In the genomic region with DNA sequence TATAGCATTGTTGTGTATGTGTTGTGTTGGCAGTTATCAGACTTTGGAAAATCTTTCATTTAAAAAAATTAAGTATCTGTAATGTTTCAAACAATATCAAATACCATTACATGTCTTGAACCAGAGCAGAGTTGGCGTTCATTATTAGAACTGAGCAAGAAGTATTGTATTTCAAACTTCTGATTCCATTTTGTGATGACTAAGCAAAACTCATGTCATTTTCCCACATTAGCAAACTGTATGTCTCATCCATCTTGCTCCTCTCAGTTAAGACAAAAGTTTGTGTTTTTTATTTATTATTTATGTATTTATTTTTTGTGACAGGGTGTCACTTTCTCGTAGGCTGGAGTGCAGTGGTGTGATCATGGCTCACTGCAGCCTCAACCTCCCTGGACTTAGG, we compare ENCODE assay signal across 35 cellular contexts. TPM values are rescaled to one million over a fixed set of nuclear protein-coding genes. Genes with fewer than 3 reads are reported as not detected.
"Had no signal": no experiment of that assay in that cellular context is flagged by ENCODE, and none has a peak within 500 bp of the region (broad histone marks: within the 10 kb centered on the region; RNA-seq: fewer than 3 reads in every experiment).

No MANE protein-coding gene starts in this region.

- H3K4me3 ChIP-seq: adrenal gland, body of pancreas, breast epithelium had no signal

- H3K9me3 Mint-ChIP-seq: activated B cell treated with CpG ODN at 0.5 μM for 24 hours; activated CD4-positive, alpha-beta T cell treated with anti-CD3 and anti-CD28 coated beads, Interleukin-2, amount 10 ng/mL, durations not matched to agents 24 days and 14 days; activated CD8-positive, alpha-beta T cell treated with anti-CD3 and anti-CD28 coated beads for 36 hours; activated naive CD4-positive, alpha-beta T cell treated with anti-CD3 and anti-CD28 coated beads for 36 hours; activated T-cell treated with anti-CD3 and anti-CD28 coated beads, Interleukin-2, amount 50 U/mL, for 4 hours; activated T-helper 1 cell treated with anti-CD3 and anti-CD28 coated beads, Interleukin-12 subunit alpha, Interleukin-12 subunit beta, Interleukin-2, Interleukin-4 antibody, amounts not matched to agents 30 ng/mL and 10 ng/mL and 1 ng/mL, durations not matched to agents 14 hours and 24 hours and 36 hours; T-helper 1 cell treated with Interleukin-12 subunit alpha and Interleukin-12 subunit beta and Interleukin-4 antibody, amounts not matched to agents 30 μg/mL and 1 μg/mL, for 36 hours; T-helper 2 cell treated with Interferon-gamma antibody and Interleukin-4, amounts not matched to agents 5 μg/mL and 100 μg/mL, for 36 hours had no signal

- ATAC-seq: activated CD8-positive, alpha-beta T cell treated with anti-CD3 and anti-CD28 coated beads for 36 hours; activated naive CD4-positive, alpha-beta T cell treated with anti-CD3 and anti-CD28 coated beads, Interleukin-2, amount 50 U/mL, for 72 hours; activated T-cell treated with anti-CD3 and anti-CD28 coated beads, Interleukin-2, amount 50 U/mL, for 4 hours; activated T-cell treated with anti-CD3 and anti-CD28 coated beads, Interleukin-2, amount 50 U/mL, for 72 hours; activated T-helper 17 cell treated with anti-CD3 and anti-CD28 coated beads, Interleukin-2, amount 50 U/mL, for 72 hours; body of pancreas had no signal

- H3K36me3 Mint-ChIP-seq: activated CD4-positive, alpha-beta memory T cell treated with anti-CD3 and anti-CD28 coated beads for 36 hours; activated naive CD8-positive, alpha-beta T cell treated with anti-CD3 and anti-CD28 coated beads for 36 hours had no signal

- H3K27ac Mint-ChIP-seq: activated B cell treated with CpG ODN at 0.5 μM for 24 hours; activated CD4-positive, alpha-beta memory T cell treated with anti-CD3 and anti-CD28 coated beads for 36 hours; activated CD4-positive, alpha-beta T cell treated with anti-CD3 and anti-CD28 coated beads, Interleukin-2, amount 10 ng/mL, durations not matched to agents 24 days and 14 days; activated CD8-positive, alpha-beta T cell treated with anti-CD3 and anti-CD28 coated beads for 36 hours; activated naive CD4-positive, alpha-beta T cell treated with anti-CD3 and anti-CD28 coated beads for 36 hours; activated naive CD4-positive, alpha-beta T cell treated with anti-CD3 and anti-CD28 coated beads, Interleukin-2, amount 50 U/mL, for 72 hours; activated naive CD8-positive, alpha-beta T cell treated with anti-CD3 and anti-CD28 coated beads for 36 hours; activated T-cell treated with anti-CD3 and anti-CD28 coated beads, Interleukin-2, amount 50 U/mL, for 72 hours; activated T-helper 1 cell treated with anti-CD3 and anti-CD28 coated beads, Interleukin-12 subunit alpha, Interleukin-12 subunit beta, Interleukin-2, Interleukin-4 antibody, amounts not matched to agents 30 ng/mL and 10 ng/mL and 1 ng/mL, durations not matched to agents 14 hours and 24 hours and 36 hours; activated T-helper 17 cell treated with anti-CD3 and anti-CD28 coated beads, Interleukin-2, amount 50 U/mL, for 72 hours; T-helper 1 cell treated with Interleukin-12 subunit alpha and Interleukin-12 subunit beta and Interleukin-4 antibody, amounts not matched to agents 30 μg/mL and 1 μg/mL, for 36 hours; T-helper 2 cell treated with Interferon-gamma antibody and Interleukin-4, amounts not matched to agents 5 μg/mL and 100 μg/mL, for 36 hours had no signal

- H3K36me3 ChIP-seq: adrenal gland, brain microvascular endothelial cell, breast epithelium had no signal

- H3K4me1 ChIP-seq: adrenal gland, breast epithelium had no signal

- H3K9me3 ChIP-seq: adrenal gland, body of pancreas, breast epithelium had no signal

- H3K4me3 Mint-ChIP-seq: activated B cell treated with CpG ODN at 0.5 μM for 24 hours; activated CD4-positive, alpha-beta memory T cell treated with anti-CD3 and anti-CD28 coated beads for 36 hours; activated CD4-positive, alpha-beta T cell treated with anti-CD3 and anti-CD28 coated beads, Interleukin-2, amount 10 ng/mL, durations not matched to agents 24 days and 14 days; activated CD8-positive, alpha-beta T cell treated with anti-CD3 and anti-CD28 coated beads for 36 hours; activated naive CD4-positive, alpha-beta T cell treated with anti-CD3 and anti-CD28 coated beads for 36 hours; activated naive CD8-positive, alpha-beta T cell treated with anti-CD3 and anti-CD28 coated beads for 36 hours; activated T-cell treated with anti-CD3 and anti-CD28 coated beads, Interleukin-2, amount 50 U/mL, for 4 hours; activated T-cell treated with anti-CD3 and anti-CD28 coated beads, Interleukin-2, amount 50 U/mL, for 72 hours; activated T-helper 1 cell treated with anti-CD3 and anti-CD28 coated beads, Interleukin-12 subunit alpha, Interleukin-12 subunit beta, Interleukin-2, Interleukin-4 antibody, amounts not matched to agents 30 ng/mL and 10 ng/mL and 1 ng/mL, durations not matched to agents 14 hours and 24 hours and 36 hours; activated T-helper 17 cell treated with anti-CD3 and anti-CD28 coated beads, Interleukin-2, amount 50 U/mL, for 72 hours; T-helper 1 cell treated with Interleukin-12 subunit alpha and Interleukin-12 subunit beta and Interleukin-4 antibody, amounts not matched to agents 30 μg/mL and 1 μg/mL, for 36 hours; T-helper 2 cell treated with Interferon-gamma antibody and Interleukin-4, amounts not matched to agents 5 μg/mL and 100 μg/mL, for 36 hours had no signal

- H3K4me1 Mint-ChIP-seq: activated B cell treated with CpG ODN at 0.5 μM for 24 hours; activated CD4-positive, alpha-beta T cell treated with anti-CD3 and anti-CD28 coated beads, Interleukin-2, amount 10 ng/mL, durations not matched to agents 24 days and 14 days; activated naive CD8-positive, alpha-beta T cell treated with anti-CD3 and anti-CD28 coated beads for 36 hours; activated T-helper 17 cell treated with anti-CD3 and anti-CD28 coated beads, Interleukin-2, amount 50 U/mL, for 72 hours had no signal

- FAIRE-seq: TTC549 had no signal

- DNase-seq: activated B cell treated with CpG ODN at 0.5 μM for 24 hours; activated CD4-positive, alpha-beta memory T cell treated with anti-CD3 and anti-CD28 coated beads for 36 hours; activated CD4-positive, alpha-beta T cell treated with anti-CD3 and anti-CD28 coated beads for 4 hours; activated CD4-positive, alpha-beta T cell treated with anti-CD3 and anti-CD28 coated beads, Interleukin-2, amount 10 ng/mL, durations not matched to agents 24 days and 14 days; activated CD4-positive, alpha-beta T cell treated with anti-CD3 and anti-CD28 coated beads, Interleukin-2, amount 50 U/mL, for 1 hour; activated CD4-positive, alpha-beta T cell treated with anti-CD3 and anti-CD28 coated beads, Interleukin-2, amount 50 U/mL, for 4 hours; activated CD4-positive, CD25-positive, alpha-beta regulatory T cell treated with anti-CD3 and anti-CD28 coated beads, Interleukin-2, amount 50 U/mL, for 72 hours; activated CD8-positive, alpha-beta memory T cell treated with anti-CD3 and anti-CD28 coated beads, Interleukin-2, amount 50 U/mL, for 4 hours; activated CD8-positive, alpha-beta T cell treated with anti-CD3 and anti-CD28 coated beads for 36 hours; activated effector memory CD4-positive, alpha-beta T cell treated with anti-CD3 and anti-CD28 coated beads, Interleukin-2, amount 50 U/mL, for 16 hours; activated gamma-delta T cell treated with Interleukin-2 at 50 U/mL for 16 hours; activated naive CD4-positive, alpha-beta T cell; activated naive CD4-positive, alpha-beta T cell treated with anti-CD3 and anti-CD28 coated beads for 36 hours; activated naive CD4-positive, alpha-beta T cell treated with anti-CD3 and anti-CD28 coated beads, Interleukin-2, amount 50 U/mL, for 16 hours; activated naive CD8-positive, alpha-beta T cell treated with anti-CD3 and anti-CD28 coated beads for 36 hours; activated T-cell treated with anti-CD3 and anti-CD28 coated beads for 4 hours; activated T-cell treated with anti-CD3 and anti-CD28 coated beads, Interleukin-2, amount 50 U/mL, for 1 hour; activated T-cell treated with anti-CD3 and anti-CD28 coated beads, Interleukin-2, amount 50 U/mL, for 4 hours; activated T-cell treated with anti-CD3 and anti-CD28 coated beads, Interleukin-2, amount 50 U/mL, for 72 hours; adrenal gland; aorta; body of pancreas; brain microvascular endothelial cell; central memory CD4-positive, alpha-beta T cell; T-helper 2 cell; T-helper 9 cell had no signal

- H3K27ac ChIP-seq: adrenal gland, brain microvascular endothelial cell, breast epithelium, VCaP had no signal

- H3K27me3 ChIP-seq: body of pancreas, breast epithelium had no signal

RNA-seq across cellular contexts. Expression of a gene that starts 4.6 kb away (rescaled TPM):
- total RNA-seq: activated B cell treated with CpG ODN at 0.5 μM for 24 hours; activated CD4-positive, alpha-beta memory T cell treated with anti-CD3 and anti-CD28 coated beads for 36 hours; activated CD4-positive, alpha-beta T cell treated with anti-CD3 and anti-CD28 coated beads, Interleukin-2, amount 10 ng/mL, durations not matched to agents 24 days and 14 days; activated CD8-positive, alpha-beta memory T cell treated with anti-CD3 and anti-CD28 coated beads for 36 hours; activated CD8-positive, alpha-beta T cell treated with anti-CD3 and anti-CD28 coated beads for 36 hours; activated naive CD4-positive, alpha-beta T cell treated with anti-CD3 and anti-CD28 coated beads for 36 hours; activated naive CD4-positive, alpha-beta T cell treated with anti-CD3 and anti-CD28 coated beads, Interleukin-2, amount 50 U/mL, for 72 hours; activated naive CD8-positive, alpha-beta T cell treated with anti-CD3 and anti-CD28 coated beads for 36 hours; activated T-cell treated with anti-CD3 and anti-CD28 coated beads, Interleukin-2, amount 50 U/mL, for 72 hours; activated T-helper 1 cell treated with anti-CD3 and anti-CD28 coated beads, Interleukin-12 subunit alpha, Interleukin-12 subunit beta, Interleukin-2, Interleukin-4 antibody, amounts not matched to agents 30 ng/mL and 10 ng/mL and 1 ng/mL, durations not matched to agents 14 hours and 24 hours and 36 hours; activated T-helper 17 cell treated with anti-CD3 and anti-CD28 coated beads, Interleukin-2, amount 50 U/mL, for 72 hours had no signal
